ENCODE assay signal across 1 cellular context in the genomic region with DNA sequence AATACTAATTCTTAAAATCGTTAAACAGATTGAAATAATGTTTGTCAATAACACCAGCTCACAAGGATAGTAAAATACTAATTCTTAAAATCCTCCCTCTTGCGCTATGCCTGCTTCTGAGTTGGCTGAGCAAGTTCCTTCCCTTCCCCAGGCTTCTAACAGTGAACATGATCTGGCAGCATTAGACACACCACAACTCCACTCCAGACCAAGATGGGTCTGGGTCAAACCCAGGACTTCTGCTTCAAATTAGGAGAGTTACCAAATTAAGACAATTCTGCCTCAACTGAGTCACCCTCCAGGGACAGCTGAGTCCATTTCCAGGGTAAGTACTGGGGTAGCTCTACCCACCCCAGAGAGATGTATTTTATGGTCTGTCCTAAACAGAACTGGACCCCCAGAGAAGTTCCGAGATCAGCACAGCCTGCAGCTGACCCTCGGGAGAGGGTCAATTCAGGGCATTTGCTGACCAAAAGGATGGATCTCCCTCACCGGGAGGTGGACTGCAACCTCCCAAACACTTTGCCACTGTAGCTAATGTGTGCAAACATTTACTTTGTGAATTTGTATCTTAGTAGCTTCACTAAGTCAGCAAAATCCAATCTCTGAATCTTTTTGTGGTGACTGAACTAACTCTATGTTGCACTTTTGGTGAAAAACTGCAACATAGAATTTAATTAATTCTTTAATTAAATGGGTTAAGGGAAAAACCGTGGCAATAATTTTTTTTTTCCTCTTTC.
TF ChIP-seq lines count a peak whose summit lies in the region.

No MANE protein-coding gene starts in this region.

TF ChIP-seq in IMR-90, 13 proteins besides CTCF, POLR2A, EP300 and RAD21 (continued from another document):
- TF ChIP-seq SMC3 (IDR thresholded peaks at IDR 0.05; ENCODE audit: low read depth, low read length) (no peak), RCOR1 (IDR thresholded peaks at IDR 0.05; ENCODE audit: insufficient replicate concordance, low read length) (no peak), RFX5 (IDR thresholded peaks at IDR 0.05; ENCODE audit: low read depth, low read length) (no peak), MAFK (IDR thresholded peaks at IDR 0.05; ENCODE audit: low read depth, low read length) (no peak), CEBPB (IDR thresholded peaks at IDR 0.05; ENCODE audit: low read depth, low read length) (no peak), CHD1 (IDR thresholded peaks at IDR 0.05; ENCODE audit: low read depth, low read length) (no peak)
- TF ChIP-seq, protein P1, sequence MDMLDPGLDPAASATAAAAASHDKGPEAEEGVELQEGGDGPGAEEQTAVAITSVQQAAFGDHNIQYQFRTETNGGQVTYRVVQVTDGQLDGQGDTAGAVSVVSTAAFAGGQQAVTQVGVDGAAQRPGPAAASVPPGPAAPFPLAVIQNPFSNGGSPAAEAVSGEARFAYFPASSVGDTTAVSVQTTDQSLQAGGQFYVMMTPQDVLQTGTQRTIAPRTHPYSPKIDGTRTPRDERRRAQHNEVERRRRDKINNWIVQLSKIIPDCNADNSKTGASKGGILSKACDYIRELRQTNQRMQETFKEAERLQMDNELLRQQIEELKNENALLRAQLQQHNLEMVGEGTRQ (IDR thresholded peaks at IDR 0.05; ENCODE audit: low read depth, low read length), result no peak
